ENCODE assay signal across 10 cellular contexts in genomic region chr12:6950401-6950801, GRCh38. TPM values are rescaled to one million over a fixed set of nuclear protein-coding genes. Genes with fewer than 3 reads are reported as not detected.
DNase-seq lines count a peak whose midpoint lies in the region; ATAC-seq and TF ChIP-seq lines count a peak whose summit lies in the region.
"Had no signal": no experiment of that assay in that cellular context is flagged by ENCODE, and none has a peak within 500 bp of the region (broad histone marks: within the 10 kb centered on the region; RNA-seq: fewer than 3 reads in every experiment).

No MANE protein-coding gene starts in this region.

- H3K27ac ChIP-seq in foreskin keratinocyte = no peak overlapping the region

- peaks cover 49% of the 10 kb centered on the region for H3K36me3 Mint-ChIP-seq in activated CD4-positive, alpha-beta memory T cell treated with anti-CD3 and anti-CD28 coated beads for 36 hours

- ATAC-seq in foreskin keratinocyte (no peak), GM21786 (IDR thresholded peaks at IDR 0.05; ENCODE audit: unreplicated experiment) (no peak), GM21529 (IDR thresholded peaks at IDR 0.05; ENCODE audit: unreplicated experiment) (no peak)

- peaks cover 63% of the 10 kb centered on the region for H3K4me1 Mint-ChIP-seq in activated CD4-positive, alpha-beta memory T cell treated with anti-CD3 and anti-CD28 coated beads for 36 hours (ENCODE audit: low read depth)

- POLR2A ChIA-PET in activated CD4-positive, alpha-beta memory T cell treated with anti-CD3 and anti-CD28 coated beads for 36 hours (lab: Charles Lee) = interaction anchor here (1.4 to 11.8 kb wide), 3 partner anchors 10 to 18 kb away, joined by 9 to 507 read pairs (median 19); no protein-coding TSS in a partner anchor

- H3K27ac Mint-ChIP-seq in activated CD4-positive, alpha-beta memory T cell treated with anti-CD3 and anti-CD28 coated beads for 36 hours = peak overlapping the region; percentile 97

- no peaks in the 10 kb centered on the region for H3K4me1 ChIP-seq in foreskin keratinocyte

- H3K9me3 Mint-ChIP-seq in activated CD4-positive, alpha-beta memory T cell treated with anti-CD3 and anti-CD28 coated beads for 36 hours = no peaks in the 10 kb centered on the region

- CTCF ChIA-PET in activated CD4-positive, alpha-beta memory T cell treated with anti-CD3 and anti-CD28 coated beads for 36 hours (lab: Charles Lee) = interaction anchor here (1.4 to 15.9 kb wide), 4 partner anchors 10 to 162 kb away, joined by 6 to 586 read pairs (median 10); no protein-coding TSS in a partner anchor

- intact Hi-C loops in activated CD4-positive, alpha-beta memory T cell treated with anti-CD3 and anti-CD28 coated beads for 36 hours (cut with micrococcal nuclease) = no loop called here

- DNase-seq in stimulated activated CD4-positive, alpha-beta T cell treated with anti-CD3 and anti-CD28 coated beads, Interleukin-15, amount 100 ng/mL, for 24 hours = peak; percentile 61
- DNase-seq in stimulated activated CD4-positive, alpha-beta T cell treated with anti-CD3 and anti-CD28 coated beads, Interleukin-12 subunit alpha, Interleukin-12 subunit beta, amount 100 ng/mL, for 4 hours = no peak
- DNase-seq in activated CD4-positive, alpha-beta memory T cell treated with anti-CD3 and anti-CD28 coated beads for 36 hours = peak; percentile 61
- DNase-seq in foreskin keratinocyte (no peak), GDM1 (lab: John Stamatoyannopoulos, UW) (no peak)
- no peak for DNase-seq in effector CD4-positive, alpha-beta T cell
- DNase-seq: NCI-H226 had no signal

- peak; percentile 28 for TF ChIP-seq CTCF in foreskin keratinocyte (conservative IDR thresholded peaks at IDR 0.05)

- no peaks in the 10 kb centered on the region for H3K27me3 Mint-ChIP-seq in activated CD4-positive, alpha-beta memory T cell treated with anti-CD3 and anti-CD28 coated beads for 36 hours

- no peaks in the 10 kb centered on the region for H3K27me3 ChIP-seq in foreskin keratinocyte

- H3K4me3 Mint-ChIP-seq in activated CD4-positive, alpha-beta memory T cell treated with anti-CD3 and anti-CD28 coated beads for 36 hours = peak overlapping the region; percentile 98

RNA-seq across cellular contexts. Expression of gene PTPN6, which starts 0.8 kb away (rescaled TPM):
- 100 to 1,000 TPM; 321 to 324 TPM for total RNA-seq in activated CD4-positive, alpha-beta memory T cell treated with anti-CD3 and anti-CD28 coated beads for 36 hours
- 22.5 and 23.2 TPM in 2 replicates for total RNA-seq in foreskin keratinocyte
- polyA plus RNA-seq in foreskin keratinocyte = 21.8 and 24.9 TPM in 2 replicates
- total RNA-seq: Daoy had no signal

RNA-seq across cellular contexts. Expression of gene C12orf57, which starts 6.6 kb away (rescaled TPM):
- total RNA-seq in activated CD4-positive, alpha-beta memory T cell treated with anti-CD3 and anti-CD28 coated beads for 36 hours = 100 to 1,000 TPM; 257 to 272 TPM
- total RNA-seq in foreskin keratinocyte = 119 and 147 TPM in 2 replicates
- 177 and 232 TPM in 2 replicates for polyA plus RNA-seq in foreskin keratinocyte

RNA-seq across cellular contexts. Expression of gene RNU7-1, which starts 6.8 kb away (rescaled TPM):
- not detected for total RNA-seq in activated CD4-positive, alpha-beta memory T cell treated with anti-CD3 and anti-CD28 coated beads for 36 hours
- not detected in 2 replicates for total RNA-seq in foreskin keratinocyte
- polyA plus RNA-seq in foreskin keratinocyte = not detected in 2 replicates
- total RNA-seq: Daoy had no signal

RNA-seq across cellular contexts. Expression of gene PHB2, which starts 20.1 kb away (rescaled TPM):
- 100 to 1,000 TPM; 334 to 346 TPM for total RNA-seq in activated CD4-positive, alpha-beta memory T cell treated with anti-CD3 and anti-CD28 coated beads for 36 hours
- total RNA-seq in foreskin keratinocyte = 267 and 290 TPM in 2 replicates
- polyA plus RNA-seq in foreskin keratinocyte = 271 and 299 TPM in 2 replicates

RNA-seq across cellular contexts. Expression of gene EMG1, which starts 20.3 kb away (rescaled TPM):
- 10 to 100 TPM; 76.5 to 81.5 TPM for total RNA-seq in activated CD4-positive, alpha-beta memory T cell treated with anti-CD3 and anti-CD28 coated beads for 36 hours
- 103 and 111 TPM in 2 replicates for total RNA-seq in foreskin keratinocyte
- 115 and 133 TPM in 2 replicates for polyA plus RNA-seq in foreskin keratinocyte

Comparison
In these comparisons a context has a peak if more than half of its experiments do, and no peak if none do; other contexts are left out.
1. DNase-seq: peak in stimulated activated CD4-positive, alpha-beta T cell treated with anti-CD3 and anti-CD28 coated beads, Interleukin-15, amount 100 ng/mL, for 24 hours (single experiment) and activated CD4-positive, alpha-beta memory T cell treated with anti-CD3 and anti-CD28 coated beads for 36 hours (single experiment); none in stimulated activated CD4-positive, alpha-beta T cell treated with anti-CD3 and anti-CD28 coated beads, Interleukin-12 subunit alpha, Interleukin-12 subunit beta, amount 100 ng/mL, for 4 hours (single experiment), foreskin keratinocyte (0 of 2), effector CD4-positive, alpha-beta T cell (single experiment) and GDM1 (single experiment).
2. RNA of gene PTPN6, which starts 0.8 kb away (total RNA-seq): 321 to 324 TPM in activated CD4-positive, alpha-beta memory T cell treated with anti-CD3 and anti-CD28 coated beads for 36 hours; 22.5 to 23.2 TPM in foreskin keratinocyte; every median in the first group is over 10 times any median in the second.